Comparison of ENCODE assay signal across 28 cellular contexts in genomic region chr9:19216466-19216865, GRCh38. TPM values are rescaled to one million over a fixed set of nuclear protein-coding genes. Genes with fewer than 3 reads are reported as not detected.
DNase-seq lines count a peak whose midpoint lies in the region; ATAC-seq, FAIRE-seq and TF ChIP-seq lines count a peak whose summit lies in the region.
"Had no signal": no experiment of that assay in that cellular context is flagged by ENCODE, and none has a peak within 500 bp of the region (broad histone marks: within the 10 kb centered on the region; RNA-seq: fewer than 3 reads in every experiment).

No MANE protein-coding gene starts in this region.

- H3K36me3 Mint-ChIP-seq in mesothelial cell of epicardium, result peaks cover 10% of the 10 kb centered on the region
- peaks cover 0 to 2% of the 10 kb centered on the region in 2 donors for H3K36me3 Mint-ChIP-seq in activated T-cell treated with anti-CD3 and anti-CD28 coated beads, Interleukin-2, amount 50 U/mL, for 72 hours (ENCODE audit: insufficient read depth in 2 of 2)
- H3K36me3 Mint-ChIP-seq: CD8-positive, alpha-beta T cell had no signal

- H3K27ac ChIP-seq in HEK293 (ENCODE audit: extremely low read depth, low read depth, low read length) (no peak overlapping the region), K562 (ENCODE audit: extremely low read depth, low read depth, low read length) (peak overlapping the region; percentile 36; the same call in 1 of the 3 replicates)
- H3K27ac ChIP-seq: C4-2B, HL-60 had no signal

- TF ChIP-seq RAD21 in K562 (CRISPR knock-in tag; conservative IDR thresholded peaks at IDR 0.05 in 1 of 2, IDR thresholded peaks at IDR 0.05 in 1 of 2), result no peak

- H3K4me3 ChIP-seq in HEK293 (ENCODE audit: low read depth, low read length) (no peak overlapping the region), K562 (no peak overlapping the region)
- H3K4me3 ChIP-seq: HAP-1 had no signal

- peak overlapping the region; percentile 3 for H3K27ac Mint-ChIP-seq in mesothelial cell of epicardium
- H3K27ac Mint-ChIP-seq in activated T-cell treated with anti-CD3 and anti-CD28 coated beads, Interleukin-2, amount 50 U/mL, for 72 hours, result no peak overlapping the region
- H3K27ac Mint-ChIP-seq: CD8-positive, alpha-beta T cell had no signal

- H3K4me1 ChIP-seq in HEK293 (ENCODE audit: control insufficient read depth, insufficient read depth, low read length), result no peaks in the 10 kb centered on the region
- peaks cover 3 to 9% of the 10 kb centered on the region in 2 experiments; a peak in 3 of 5 replicates for H3K4me1 ChIP-seq in K562 (replicated peaks in 1 of 2; ENCODE audit: control insufficient read depth in 2 of 2, insufficient read depth in 2 of 2, low read length in 2 of 2)
- H3K4me1 ChIP-seq: HAP-1 had no signal

- POLR2A ChIA-PET in HEK293 (lab: Yijun Ruan, JAX) (no interaction called here), K562 (lab: Yijun Ruan, JAX) (interaction anchor here (0.7 to 1.1 kb wide), 2 partner anchors 15 to 58 kb away, joined by 3 to 6 read pairs; no protein-coding TSS in a partner anchor)

- no peak overlapping the region; a peak in 1 of 4 replicates for H3K9ac ChIP-seq in K562 (ENCODE audit: insufficient read depth in 1 of 2, low read depth in 2 of 2, low read length in 2 of 2)

- no peaks in the 10 kb centered on the region for H3K27me3 Mint-ChIP-seq in mesothelial cell of epicardium (ENCODE audit: low read depth)
- no peaks in the 10 kb centered on the region for H3K27me3 Mint-ChIP-seq in activated T-cell treated with anti-CD3 and anti-CD28 coated beads, Interleukin-2, amount 50 U/mL, for 72 hours (ENCODE audit: low read depth)

- WGBS in K562 (ENCODE audit: insufficient coverage, low coverage, missing lambda C conversion rate), result 0% methylated on average over 2 of the region's 2 CpGs

- peaks cover 4% of the 10 kb centered on the region for H3K9me3 Mint-ChIP-seq in mesothelial cell of epicardium
- H3K9me3 Mint-ChIP-seq in activated T-cell treated with anti-CD3 and anti-CD28 coated beads, Interleukin-2, amount 50 U/mL, for 72 hours, result no peaks in the 10 kb centered on the region
- H3K9me3 Mint-ChIP-seq: CD8-positive, alpha-beta T cell had no signal

- DNase-seq in HUDEP-2 (lab: John Stamatoyannopoulos, UW; ENCODE audit: unreplicated experiment in 76 of 76) (peak in 42 of 76 experiments; percentile 7 to 83 (median 52)), K562 (ENCODE audit: extremely low read depth in 1 of 4, low spot score in 3 of 4) (peak in 2 of 4 experiments; percentile 20 to 51), mesothelial cell of epicardium (ENCODE audit: low spot score in 2 of 2, unreplicated experiment in 2 of 2) (no peak), D721Med (ENCODE audit: insufficient read length, low spot score) (no peak), mucosa of gallbladder (ENCODE audit: low spot score) (no peak)
- DNase-seq in activated T-cell treated with anti-CD3 and anti-CD28 coated beads, Interleukin-2, amount 50 U/mL, for 72 hours, result no peak
- DNase-seq: Caco-2; CD8-positive, alpha-beta T cell; DMS 273 treated with DMSO at 0.1 percent for 48 hours; DMS79; EL; GF-D8; GOT3; Kasumi-1; NCI-H1092 treated with DMSO at 0.1 percent for 48 hours; NCI-H1436 treated with DMSO at 0.1 percent for 48 hours; NCI-H187 treated with DMSO at 0.1 percent for 48 hours; NCI-H446 treated with DMSO at 0.1 percent for 48 hours; NCI-H526; NCI-H82; NK-92 treated with Interleukin-12 subunit alpha and Interleukin-12 subunit beta, amount 100 ng/mL, for 24 hours; RPMI8226; SHP77 treated with DMSO at 0.1 percent for 48 hours had no signal

- peak; percentile 79 for FAIRE-seq in K562 (lab: Jason Lieb, UNC)
- no peak for FAIRE-seq in D721Med (lab: Jason Lieb, UNC)
- FAIRE-seq: GM12891 had no signal

- CTCF ChIA-PET in HEK293 (lab: Yijun Ruan, JAX), result interaction anchor here (0.6 to 1.1 kb wide), 3 partner anchors 15 to 249 kb away, joined by 3 to 4 read pairs (median 3); no protein-coding TSS in a partner anchor
- CTCF ChIA-PET in K562 (lab: Yijun Ruan, JAX; ENCODE audit: low intra/inter-chr PET ratio), result no interaction called here

- in situ Hi-C loops in K562 (cut with MboI), result no loop called here

- peak; percentile 79 for ATAC-seq in K562
- no peak for ATAC-seq in activated T-cell treated with anti-CD3 and anti-CD28 coated beads, Interleukin-2, amount 50 U/mL, for 72 hours (replicated peaks in 1 of 2)
- ATAC-seq: CD8-positive, alpha-beta T cell had no signal

- H3K4me2 ChIP-seq in K562 (ENCODE audit: insufficient read depth, low read length), result peak overlapping the region; percentile 52; the same call in 1 of the 2 replicates

- H3K4me3 Mint-ChIP-seq in mesothelial cell of epicardium, result no peak overlapping the region
- H3K4me3 Mint-ChIP-seq in activated T-cell treated with anti-CD3 and anti-CD28 coated beads, Interleukin-2, amount 50 U/mL, for 72 hours, result no peak overlapping the region
- H3K4me3 Mint-ChIP-seq: CD8-positive, alpha-beta T cell had no signal

- peak; percentile 55; the same call in 1 of the 2 replicates for TF ChIP-seq EP300 in K562 (IDR thresholded peaks at IDR 0.05; ENCODE audit: low read length)

- no peaks in the 10 kb centered on the region for H3K27me3 ChIP-seq in K562 (ENCODE audit: control insufficient read depth in 2 of 2, insufficient read depth in 2 of 2, low read length in 2 of 2)

- no TSS peak for BruUV-seq in K562 (replicated peaks; lab: Mats Ljungman, UMichigan)

- no peaks in the 10 kb centered on the region for H3K9me1 ChIP-seq in K562 (ENCODE audit: control insufficient read depth, insufficient read depth, low read length)

- intact Hi-C loops in K562 (cut with micrococcal nuclease), result no loop called here

- peak overlapping the region; percentile 68 for H2AFZ ChIP-seq in K562 (ENCODE audit: low read depth, low read length)

- H3K9me3 ChIP-seq in HEK293 (ENCODE audit: control insufficient read depth, insufficient read depth, low read depth, low read length) (no peaks in the 10 kb centered on the region), K562 (replicated peaks; ENCODE audit: control insufficient read depth, insufficient read depth, low read depth, low read length) (no peaks in the 10 kb centered on the region)
- H3K9me3 ChIP-seq: Caco-2, HAP-1 had no signal

- H4K20me1 ChIP-seq in K562 (replicated peaks; ENCODE audit: control insufficient read depth, insufficient read depth, low read length), result no peaks in the 10 kb centered on the region

- no peak for TF ChIP-seq POLR2A in K562 (conservative IDR thresholded peaks at IDR 0.05)

- peaks cover 15% of the 10 kb centered on the region for H3K4me1 Mint-ChIP-seq in mesothelial cell of epicardium
- no peaks in the 10 kb centered on the region for H3K4me1 Mint-ChIP-seq in activated T-cell treated with anti-CD3 and anti-CD28 coated beads, Interleukin-2, amount 50 U/mL, for 72 hours (ENCODE audit: low read depth)

- no peaks in the 10 kb centered on the region for H3K36me3 ChIP-seq in HEK293 (ENCODE audit: control insufficient read depth in 2 of 2, insufficient read depth in 1 of 2, low read length in 2 of 2)
- no peaks in the 10 kb centered on the region for H3K36me3 ChIP-seq in K562 (ENCODE audit: control insufficient read depth, insufficient read depth, low read length)
- H3K36me3 ChIP-seq: HAP-1 had no signal

- no peaks in the 10 kb centered on the region for H3K79me2 ChIP-seq in K562 (ENCODE audit: control insufficient read depth, insufficient read depth, low read length)

- no peak for TF ChIP-seq CTCF in HEK293 (tag by site-specific recombination; IDR thresholded peaks at IDR 0.05)
- no peak for TF ChIP-seq CTCF in K562 (IDR thresholded peaks at IDR 0.05 in 2 of 3, conservative IDR thresholded peaks at IDR 0.05 in 1 of 3; ENCODE audit: insufficient read depth in 2 of 3, low read depth in 1 of 3, low read length in 3 of 3)
- TF ChIP-seq CTCF in mesothelial cell of epicardium (IDR thresholded peaks at IDR 0.05; ENCODE audit: unreplicated experiment), result no peak
- no peak for TF ChIP-seq CTCF in D721Med (IDR thresholded peaks at IDR 0.05; ENCODE audit: insufficient read depth, missing control alignments)

TF ChIP-seq in K562, 482 proteins besides CTCF, POLR2A, EP300 and RAD21 (continues in another document):
- no peak for TF ChIP-seq PRPF4 (IDR thresholded peaks at IDR 0.05; ENCODE audit: insufficient read depth, low read depth, low read length, poor library complexity, severe bottlenecking)
- no peak for TF ChIP-seq CHD2 (IDR thresholded peaks at IDR 0.05; ENCODE audit: low read depth, low read length)
- no peak for TF ChIP-seq TCF7 (IDR thresholded peaks at IDR 0.05; ENCODE audit: borderline replicate concordance)
- TF ChIP-seq STAG1 (CRISPR knock-in tag; IDR thresholded peaks at IDR 0.05; ENCODE audit: borderline replicate concordance), result no peak
- TF ChIP-seq ZNF165 (CRISPR knock-in tag; IDR thresholded peaks at IDR 0.05; ENCODE audit: borderline replicate concordance), result no peak
- no peak for TF ChIP-seq TAF7 (tag; IDR thresholded peaks at IDR 0.05)
- TF ChIP-seq ZNF583 (CRISPR knock-in tag; IDR thresholded peaks at IDR 0.05), result no peak
- peak in 1 of 2 experiments; percentile 63; a peak in 2 of 4 replicates for TF ChIP-seq RCOR1 (IDR thresholded peaks at IDR 0.05; ENCODE audit: borderline replicate concordance in 1 of 2, low read depth in 2 of 2, low read length in 2 of 2)
- TF ChIP-seq SMAD2 (IDR thresholded peaks at IDR 0.05; ENCODE audit: low read depth, low read length), result no peak
- no peak for TF ChIP-seq ZKSCAN3 (CRISPR knock-in tag; IDR thresholded peaks at IDR 0.05)

RNA-seq across cellular contexts. Expression of gene DENND4C, which starts 14.0 kb away (rescaled TPM):
- 58.3 and 148 TPM in 2 replicates for total RNA-seq in K562 (2011; cell fraction: chromatin; rRNA removed; ENCODE audit: low replicate concordance)
- 21.2 and 29.9 TPM in 2 replicates for total RNA-seq in K562 (2011; cell fraction: nucleolus; rRNA removed)
- 52.6 and 70.1 TPM in 2 replicates for total RNA-seq in K562 (2011; cell fraction: nucleoplasm; rRNA removed)
- 13.6 and 15.3 TPM in 2 replicates for total RNA-seq in K562 (2014; rRNA removed)
- 24.4 and 26.2 TPM in 2 replicates for total RNA-seq in K562 (2014; rRNA removed; fragmentation: Illumina TruSeq; extraction: Trizol)
- total RNA-seq in K562 (2015; rRNA removed; fragmentation: Illumina TruSeq; extraction: Trizol), result 26.2 and 31.8 TPM in 2 replicates
- 13.8 and 13.9 TPM in 2 replicates for total RNA-seq in K562 (2021)
- 19.3 and 26.0 TPM in 2 replicates for polyA plus RNA-seq in K562 (2011; rRNA removed)
- polyA plus RNA-seq in K562 (2011; cell fraction: cytosol; rRNA removed), result 4.9 and 9.3 TPM in 2 replicates
- polyA plus RNA-seq in K562 (2011; cell fraction: nucleus; rRNA removed), result 16.9 and 17.1 TPM in 2 replicates
- polyA plus RNA-seq in K562 (2012), result 8.7 and 11.1 TPM in 2 replicates
- polyA plus RNA-seq in K562 (2014; fragmentation: Illumina TruSeq; extraction: Trizol), result 12.2 and 14.5 TPM in 2 replicates
- 1 to 10 TPM; 4.8 to 6.7 TPM for polyA plus RNA-seq in K562 (2014; fragmentation: Nextera tagmentation; extraction: Ambion mirVana)
- polyA plus RNA-seq in K562 (2014; rRNA removed), result 9.5 and 13.3 TPM in 2 replicates
- 63.2 and 72.7 TPM in 2 replicates for polyA minus RNA-seq in K562 (2011; rRNA and poly(A)+ RNA removed)
- 15.4 and 29.7 TPM in 2 replicates for polyA minus RNA-seq in K562 (2011; cell fraction: cytosol; rRNA and poly(A)+ RNA removed)
- 39.0 and 62.6 TPM in 2 replicates for polyA minus RNA-seq in K562 (2011; cell fraction: nucleus; rRNA and poly(A)+ RNA removed)
- 72.7 to 75.2 TPM (median 73.9 TPM) in 3 replicates for total RNA-seq in mesothelial cell of epicardium
- total RNA-seq in activated T-cell treated with anti-CD3 and anti-CD28 coated beads, Interleukin-2, amount 50 U/mL, for 72 hours, result 10 to 100 TPM; 26.0 to 28.9 TPM
- total RNA-seq in mucosa of gallbladder, result 55.6 TPM

Comparison
In these comparisons a context has a peak if more than half of its experiments do, and no peak if none do; other contexts are left out.
1. DNase-seq: peak in HUDEP-2 (42 of 76); none in mesothelial cell of epicardium (0 of 2), activated T-cell treated with anti-CD3 and anti-CD28 coated beads, Interleukin-2, amount 50 U/mL, for 72 hours (0 of 2), D721Med (single experiment) and mucosa of gallbladder (single experiment).
2. Of the 44 proteins assayed by ChIP-seq in both K562 and HEK293: peak only in K562: TCF7L2; only in HEK293: none; in both: PRDM10; in neither: 42.